Comparison of ENCODE assay signal across 11 cellular contexts in genomic region chr3:21705769-21706168, GRCh38. TPM values are rescaled to one million over a fixed set of nuclear protein-coding genes. Genes with fewer than 3 reads are reported as not detected.
DNase-seq lines count a peak whose midpoint lies in the region; ATAC-seq and TF ChIP-seq lines count a peak whose summit lies in the region.
"Had no signal": no experiment of that assay in that cellular context is flagged by ENCODE, and none has a peak within 500 bp of the region (broad histone marks: within the 10 kb centered on the region; RNA-seq: fewer than 3 reads in every experiment).

No MANE protein-coding gene starts in this region.

- WGBS in prostate gland: 26% methylated on average over 3 of the region's 3 CpGs

- no peaks in the 10 kb centered on the region for H3K4me1 Mint-ChIP-seq in T-cell
- H3K4me1 Mint-ChIP-seq: immature natural killer cell had no signal

- CTCF ChIA-PET in T-cell (lab: Charles Lee): no interaction called here

- ATAC-seq in GM19463 (IDR thresholded peaks at IDR 0.05; ENCODE audit: unreplicated experiment): no peak
- ATAC-seq in sciatic nerve: no peak
- no peak for ATAC-seq in T-cell (replicated peaks in 1 of 4)

- no peaks in the 10 kb centered on the region for H3K36me3 Mint-ChIP-seq in T-cell
- H3K36me3 Mint-ChIP-seq: immature natural killer cell had no signal

- H3K4me1 ChIP-seq in adipocyte (ENCODE audit: control insufficient read depth, insufficient read depth, low read length) (peaks cover 24% of the 10 kb centered on the region), prostate gland (replicated peaks) (no peaks in the 10 kb centered on the region)

- H3K27me3 ChIP-seq in adipocyte (replicated peaks; ENCODE audit: control insufficient read depth, insufficient read depth, low read length) (no peaks in the 10 kb centered on the region), prostate gland (replicated peaks; ENCODE audit: insufficient read depth) (no peaks in the 10 kb centered on the region)

- H3K27ac ChIP-seq in prostate gland: no peak overlapping the region

- H3K9ac ChIP-seq in adipocyte (ENCODE audit: low read length): no peak overlapping the region

- DNase-seq in GM04504 (ENCODE audit: low read depth) (peak; percentile 80), adipocyte (ENCODE audit: low read depth) (peak; percentile 55), fibroblast of villous mesenchyme (ENCODE audit: low read depth) (peak; percentile 30), prostate gland (ENCODE audit: low spot score) (peak; percentile 15), sciatic nerve (ENCODE audit: low spot score) (no peak), T-cell (no peak)
- DNase-seq in activated T-cell treated with anti-CD3 and anti-CD28 coated beads, Interleukin-2, amount 50 U/mL, for 1 hour: no peak
- DNase-seq: cortex of kidney, immature natural killer cell had no signal

- no peak overlapping the region for H3K4me3 Mint-ChIP-seq in T-cell
- H3K4me3 Mint-ChIP-seq: immature natural killer cell; T-helper 1 cell treated with Interleukin-12 subunit alpha and Interleukin-12 subunit beta and Interleukin-4 antibody, amounts not matched to agents 30 μg/mL and 1 μg/mL, for 36 hours had no signal

- TF ChIP-seq CTCF in fibroblast of villous mesenchyme (IDR thresholded peaks at IDR 0.05; ENCODE audit: insufficient read depth, low read depth, low read length) (no peak), prostate gland (IDR thresholded peaks at IDR 0.05) (no peak)

- H3K27ac Mint-ChIP-seq in T-cell: no peak overlapping the region
- H3K27ac Mint-ChIP-seq: immature natural killer cell; T-helper 1 cell treated with Interleukin-12 subunit alpha and Interleukin-12 subunit beta and Interleukin-4 antibody, amounts not matched to agents 30 μg/mL and 1 μg/mL, for 36 hours had no signal

- POLR2A ChIA-PET in T-cell (lab: Charles Lee): interaction anchor here in 1 of 2 donors (0.5 kb wide), 1 partner anchor 467 kb away, joined by 3 read pairs; no protein-coding TSS in a partner anchor

- H3K4me3 ChIP-seq in adipocyte (ENCODE audit: low read length) (peak overlapping the region; percentile 31), fibroblast of villous mesenchyme (ENCODE audit: low read depth, low read length) (no peak overlapping the region), prostate gland (no peak overlapping the region)

- H3K36me3 ChIP-seq in adipocyte (ENCODE audit: control insufficient read depth, insufficient read depth, low read length, severe bottlenecking) (no peaks in the 10 kb centered on the region), prostate gland (no peaks in the 10 kb centered on the region)

- H3K9me3 ChIP-seq in adipocyte (ENCODE audit: control insufficient read depth, low read length): no peaks in the 10 kb centered on the region
- no peaks in the 10 kb centered on the region for H3K9me3 ChIP-seq in prostate gland

- H3K9me3 Mint-ChIP-seq in T-cell: peaks cover 11 to 12% (median 11%) of the 10 kb centered on the region in 3 donors

- no peaks in the 10 kb centered on the region for H3K27me3 Mint-ChIP-seq in T-cell

- intact Hi-C loops in prostate gland (cut with DNase I) (no loop called here), sciatic nerve (cut with DNase I) (no loop called here)

- no peak for TF ChIP-seq POLR2A in prostate gland (IDR thresholded peaks at IDR 0.05)

RNA-seq across cellular contexts. Expression of gene ZNF385D, which starts 45.2 kb away (rescaled TPM):
- total RNA-seq in fibroblast of villous mesenchyme (0.64 and 1.7 TPM in 2 replicates), prostate gland (1 to 10 TPM; 1.0 to 5.9 TPM), sciatic nerve (32.3 TPM), T-cell (under 1 TPM; 0.03 to 0.47 (median 0.35) TPM)

Comparison
In these comparisons a context has a peak if more than half of its experiments do, and no peak if none do; other contexts are left out.
1. DNase-seq: peak in GM04504 (single experiment), adipocyte (single experiment), fibroblast of villous mesenchyme (single experiment) and prostate gland (single experiment); none in activated T-cell treated with anti-CD3 and anti-CD28 coated beads, Interleukin-2, amount 50 U/mL, for 1 hour (single experiment), sciatic nerve (single experiment) and T-cell (0 of 34).